Comparison of ENCODE assay signal across 8 cellular contexts in the genomic region with DNA sequence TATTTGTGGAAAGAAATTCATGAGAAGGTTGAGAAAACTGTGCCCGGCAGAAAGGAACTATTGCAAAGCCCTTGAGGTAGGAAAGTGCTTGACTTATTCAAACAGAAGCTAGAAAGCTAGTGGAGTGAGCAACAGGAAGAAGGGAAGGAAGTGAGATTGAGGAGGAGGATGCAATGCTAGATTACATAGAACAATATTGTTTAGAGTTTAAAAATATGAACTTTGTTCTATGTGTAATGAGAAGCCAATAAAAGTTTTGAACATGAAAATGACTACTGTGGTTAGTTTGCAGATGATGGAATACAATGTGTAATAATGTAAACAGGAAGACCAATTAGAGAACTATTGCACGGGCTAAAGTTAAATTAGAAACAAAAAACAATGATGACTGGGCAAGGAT.
DNase-seq lines count a peak whose midpoint lies in the region; ATAC-seq, FAIRE-seq and TF ChIP-seq lines count a peak whose summit lies in the region.
"Not testable (repeated sequence)": the region's sequence is repeated elsewhere in the genome, so short reads cannot be mapped to it uniquely, and the experiment has no call there.

No MANE protein-coding gene starts in this region.

- not testable (repeated sequence) for TF ChIP-seq EP300 in H1 (IDR thresholded peaks at IDR 0.05; ENCODE audit: borderline replicate concordance in 1 of 2, low read depth in 2 of 2, low read length in 2 of 2)

- H3K9me3 Mint-ChIP-seq in CD4-positive, alpha-beta T cell; stimulated activated memory B cell treated with anti-CD40 and anti-IgM and Interleukin-4, amounts not matched to agents 10 μg/mL and 1 μg/mL and 100 μg/mL, for 72 hours: not testable (repeated sequence)

- in situ Hi-C loops in Panc1 (cut with HindIII; ENCODE audit: low pct_unique_long_range_greater_than_20kb, low sequenced_read_pairs) = not testable (repeated sequence)

- not testable (repeated sequence) for H2BK15ac ChIP-seq in H1 (ENCODE audit: low read length)

- H2BK12ac ChIP-seq in H1 (ENCODE audit: low read depth, low read length) = not testable (repeated sequence)

- H3K27me3 Mint-ChIP-seq in CD4-positive, alpha-beta T cell; stimulated activated memory B cell treated with anti-CD40 and anti-IgM and Interleukin-4, amounts not matched to agents 10 μg/mL and 1 μg/mL and 100 μg/mL, for 72 hours: not testable (repeated sequence)

- CTCF ChIA-PET in CD4-positive, alpha-beta T cell (lab: Charles Lee); Panc1 (lab: Charles Lee); H1 (lab: Charles Lee; ENCODE audit: partially characterized antibody): not testable (repeated sequence)

- not testable (repeated sequence) for H3K27ac Mint-ChIP-seq in CD4-positive, alpha-beta T cell; stimulated activated memory B cell treated with anti-CD40 and anti-IgM and Interleukin-4, amounts not matched to agents 10 μg/mL and 1 μg/mL and 100 μg/mL, for 72 hours

- not testable (repeated sequence) for H3K79me1 ChIP-seq in H1 (ENCODE audit: low read depth, low read length)

- TF ChIP-seq POLR2A in H1 (IDR thresholded peaks at IDR 0.05; ENCODE audit: control extremely low read depth in 1 of 2, low read depth in 2 of 2, low read length in 2 of 2) = not testable (repeated sequence)

- POLR2A ChIA-PET in CD4-positive, alpha-beta T cell (lab: Charles Lee); Panc1 (lab: Charles Lee); H1 (lab: Charles Lee; ENCODE audit: partially characterized antibody): not testable (repeated sequence)

- not testable (repeated sequence) for H3K9ac ChIP-seq in H1 (replicated peaks in 1 of 4; ENCODE audit: extremely low read depth in 1 of 4, low read depth in 3 of 4, low read length in 3 of 4)

- not testable (repeated sequence) for H3K36me3 ChIP-seq in Panc1 (ENCODE audit: control insufficient read depth, insufficient read depth, low read length); H1 (ENCODE audit: control insufficient read depth in 2 of 4, insufficient read depth in 4 of 4, low read length in 3 of 4); lower lobe of right lung

- not testable (repeated sequence) for H2AK5ac ChIP-seq in H1 (ENCODE audit: low read depth, low read length)

- not testable (repeated sequence) for H2AFZ ChIP-seq in H1 (ENCODE audit: low read length)

- H3K23me2 ChIP-seq in H1 (ENCODE audit: low read depth, low read length) = not testable (repeated sequence)

- not testable (repeated sequence) for H4K20me1 ChIP-seq in H1 (replicated peaks in 1 of 2; ENCODE audit: control insufficient read depth in 1 of 2, insufficient read depth in 2 of 2, low read length in 2 of 2)

- not testable (repeated sequence) for H3K4me1 ChIP-seq in Panc1 (ENCODE audit: control insufficient read depth, insufficient read depth, low read length); H1 (replicated peaks in 1 of 4; ENCODE audit: control insufficient read depth in 3 of 4, insufficient read depth in 4 of 4, low read length in 3 of 4); lower lobe of right lung

- H2BK5ac ChIP-seq in H1 (ENCODE audit: low read depth, low read length) = not testable (repeated sequence)

- H3K4me1 Mint-ChIP-seq in CD4-positive, alpha-beta T cell (ENCODE audit: low read depth); stimulated activated memory B cell treated with anti-CD40 and anti-IgM and Interleukin-4, amounts not matched to agents 10 μg/mL and 1 μg/mL and 100 μg/mL, for 72 hours: not testable (repeated sequence)

- not testable (repeated sequence) for H3K79me2 ChIP-seq in H1 (ENCODE audit: control insufficient read depth in 1 of 2, insufficient read depth in 2 of 2, low read length in 2 of 2)

- not testable (repeated sequence) for H3K23ac ChIP-seq in H1 (ENCODE audit: insufficient read length)

- FAIRE-seq in GM19239 (lab: Jason Lieb, UNC) = peak; percentile 77
- FAIRE-seq in H1 (lab: Jason Lieb, UNC) = peak; percentile 32

- not testable (repeated sequence) for H4K5ac ChIP-seq in H1 (ENCODE audit: insufficient read length, low read depth, low read length)

- not testable (repeated sequence) for TF ChIP-seq RAD21 in H1 (IDR thresholded peaks at IDR 0.05 in 1 of 2, conservative IDR thresholded peaks at IDR 0.05 in 1 of 2; ENCODE audit: low read depth in 2 of 2, low read length in 2 of 2)

- not testable (repeated sequence) for H3K36me3 Mint-ChIP-seq in CD4-positive, alpha-beta T cell (ENCODE audit: low read depth); stimulated activated memory B cell treated with anti-CD40 and anti-IgM and Interleukin-4, amounts not matched to agents 10 μg/mL and 1 μg/mL and 100 μg/mL, for 72 hours

- H3K4ac ChIP-seq in H1 (replicated peaks; ENCODE audit: insufficient read length, low read depth, low read length) = not testable (repeated sequence)

- intact Hi-C loops in CD4-positive, alpha-beta T cell (cut with DNase I, micrococcal nuclease); Panc1 (cut with micrococcal nuclease; ENCODE audit: unreplicated experiment); left colon (cut with DNase I, micrococcal nuclease); lower lobe of right lung (cut with DNase I): not testable (repeated sequence)

- H3K4me3 ChIP-seq in Panc1 (ENCODE audit: low read depth in 2 of 2, low read length in 2 of 2); H1 (ENCODE audit: extremely low read depth in 1 of 4, insufficient read depth in 2 of 4, low read depth in 3 of 4, low read length in 4 of 4); lower lobe of right lung: not testable (repeated sequence)

- not testable (repeated sequence) for H2BK120ac ChIP-seq in H1 (replicated peaks; ENCODE audit: low read depth, low read length)

- H3K27me3 ChIP-seq in CD4-positive, alpha-beta T cell (ENCODE audit: control insufficient read depth, insufficient read depth, low read length); Panc1 (ENCODE audit: control insufficient read depth, insufficient read depth, low read length); H1 (replicated peaks in 1 of 4; ENCODE audit: control insufficient read depth in 3 of 4, extremely low read depth in 1 of 4, insufficient read depth in 3 of 4, low read length in 3 of 4); lower lobe of right lung (ENCODE audit: low read depth): not testable (repeated sequence)

- ATAC-seq in CD4-positive, alpha-beta T cell (ENCODE audit: poor library complexity) = peak; percentile 26
- ATAC-seq in HG02938 (IDR thresholded peaks at IDR 0.05; ENCODE audit: unreplicated experiment) = peak; percentile 59
- ATAC-seq in Panc1 = peak; percentile 72
- ATAC-seq in left colon = peak; percentile 93
- peak; percentile 68 to 83 for ATAC-seq in lower lobe of right lung
- peak; percentile 50 for ATAC-seq in stimulated activated memory B cell treated with anti-CD40 and anti-IgM and Interleukin-4, amounts not matched to agents 10 μg/mL and 1 μg/mL and 100 μg/mL, for 72 hours

- not testable (repeated sequence) for H3K27ac ChIP-seq in CD4-positive, alpha-beta T cell (ENCODE audit: low read depth, low read length); Panc1 (ENCODE audit: low read length); H1 (ENCODE audit: low read depth, low read length); lower lobe of right lung

- not testable (repeated sequence) for H3K56ac ChIP-seq in H1 (replicated peaks; ENCODE audit: insufficient read length, low read depth, low read length)

- H3K4me2 ChIP-seq in H1 (ENCODE audit: insufficient read depth in 1 of 2, low read depth in 2 of 2, low read length in 2 of 2) = not testable (repeated sequence)

- H3K18ac ChIP-seq in H1 (ENCODE audit: extremely low read depth, low read length) = not testable (repeated sequence)

- H4K91ac ChIP-seq in H1 (replicated peaks; ENCODE audit: insufficient read length, low read length) = not testable (repeated sequence)

- not testable (repeated sequence) for H3K4me3 Mint-ChIP-seq in CD4-positive, alpha-beta T cell; stimulated activated memory B cell treated with anti-CD40 and anti-IgM and Interleukin-4, amounts not matched to agents 10 μg/mL and 1 μg/mL and 100 μg/mL, for 72 hours

- BruUV-seq in Panc1 (replicated peaks; lab: Mats Ljungman, UMichigan) = not testable (repeated sequence)

- H2BK20ac ChIP-seq in H1 (ENCODE audit: low read length) = not testable (repeated sequence)

- WGBS in H1 (ENCODE audit: extremely low coverage in 1 of 2, insufficient coverage in 1 of 2, insufficient read length in 1 of 2, insufficient replicate concordance in 2 of 2, low coverage in 1 of 2, low lambda C conversion rate in 2 of 2, missing lambda C conversion rate in 1 of 2), 2 experiments = 79% methylated on average over 1 of the region's 2 CpGs; no CpG with 5 or more reads in 1 of the 2 experiments

- not testable (repeated sequence) for TF ChIP-seq CTCF in CD4-positive, alpha-beta T cell (IDR thresholded peaks at IDR 0.05); Panc1 (IDR thresholded peaks at IDR 0.05); H1 (IDR thresholded peaks at IDR 0.05; ENCODE audit: control extremely low read depth in 1 of 3, insufficient read depth in 1 of 3, low read depth in 1 of 3, low read length in 3 of 3); lower lobe of right lung (IDR thresholded peaks at IDR 0.05)

- DNase-seq in CD4-positive, alpha-beta T cell; GM19239 (ENCODE audit: insufficient read length, low spot score); Panc1 (ENCODE audit: low read depth, low spot score); H1 (ENCODE audit: low read depth in 1 of 2, low spot score in 2 of 2); left colon; lower lobe of right lung: not testable (repeated sequence)

- H3K14ac ChIP-seq in H1 (ENCODE audit: insufficient read length) = not testable (repeated sequence)

- not testable (repeated sequence) for H3K9me3 ChIP-seq in CD4-positive, alpha-beta T cell (ENCODE audit: control insufficient read depth, low read length); Panc1 (ENCODE audit: control insufficient read depth, insufficient read depth, low read depth, low read length); H1 (ENCODE audit: insufficient read depth in 2 of 2, low read depth in 1 of 2, low read length in 1 of 2); lower lobe of right lung

- not testable (repeated sequence) for H4K8ac ChIP-seq in H1 (ENCODE audit: extremely low read depth, insufficient read depth, low read length)

Comparison
In these comparisons a context has a peak if more than half of its experiments do, and no peak if none do; other contexts are left out.
1. ATAC-seq: peak in every context shown above with its lines; median percentile 93 in left colon; 76 in lower lobe of right lung; 72 in Panc1; 59 in HG02938; 50 in stimulated activated memory B cell treated with anti-CD40 and anti-IgM and Interleukin-4, amounts not matched to agents 10 μg/mL and 1 μg/mL and 100 μg/mL, for 72 hours; 26 in CD4-positive, alpha-beta T cell.